Comparison of ENCODE assay signal across 8 cellular contexts in the genomic region with DNA sequence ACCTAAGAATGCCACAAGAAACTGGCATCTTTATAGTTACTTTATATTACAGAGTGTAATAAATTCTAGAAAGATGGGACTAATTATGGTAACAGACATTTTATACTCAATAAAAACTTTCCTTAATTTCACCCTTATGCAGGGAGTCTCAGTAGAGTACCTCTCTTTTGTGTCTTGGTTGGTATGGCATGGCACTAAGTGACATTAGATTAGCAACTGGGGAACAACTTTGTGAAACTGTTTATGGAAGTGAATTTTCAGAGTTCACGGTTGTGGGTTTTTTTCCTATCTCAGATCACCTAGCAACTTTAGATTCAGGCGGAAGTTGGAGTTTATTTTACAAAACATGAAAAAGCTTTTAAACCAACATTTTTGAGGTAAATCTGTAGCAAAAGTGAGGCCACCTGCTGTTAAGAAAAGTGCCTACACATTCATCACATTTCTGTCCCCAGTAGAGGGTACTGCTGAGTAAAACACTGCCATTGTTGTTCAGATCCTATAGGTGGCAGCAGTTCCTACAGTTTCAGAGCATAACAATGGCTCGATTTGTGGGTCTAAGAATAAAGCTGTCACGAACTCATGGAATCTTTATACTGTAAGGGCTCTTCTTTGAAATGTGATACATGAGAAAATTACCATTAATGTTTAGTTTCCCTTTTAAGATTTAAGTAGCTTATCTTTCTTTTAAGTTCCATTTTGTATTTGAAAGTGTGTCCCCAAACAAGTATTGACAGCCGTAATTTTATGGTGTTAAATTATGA.
A peak's percentile ranks its signal among the peaks of the same experiment; 100 is the strongest.
DNase-seq lines count a peak whose midpoint lies in the region; ATAC-seq, FAIRE-seq and TF ChIP-seq lines count a peak whose summit lies in the region.

No MANE protein-coding gene starts in this region.

- no peaks in the 10 kb centered on the region for H3K4me1 ChIP-seq in breast epithelium

- peak; percentile 90 for ATAC-seq in HG02938 (IDR thresholded peaks at IDR 0.05; ENCODE audit: unreplicated experiment)

- POLR2A ChIA-PET in AG04450 (lab: Yijun Ruan, JAX), result interaction anchor here (1.0 kb wide), 1 partner anchor 82 kb away, joined by 6 read pairs; no protein-coding TSS in a partner anchor

- H3K27me3 ChIP-seq in AG04450 (ENCODE audit: control insufficient read depth, insufficient read depth, low read length), result no peaks in the 10 kb centered on the region
- H3K27me3 ChIP-seq in breast epithelium, result no peaks in the 10 kb centered on the region

- H3K9me3 ChIP-seq in AG04450 (ENCODE audit: control insufficient read depth, insufficient read depth, low read length) (no peaks in the 10 kb centered on the region), SK-N-MC (ENCODE audit: low read depth, low read length) (no peaks in the 10 kb centered on the region), breast epithelium (no peaks in the 10 kb centered on the region)

- DNase-seq in AG04450 (ENCODE audit: low read depth, low spot score) (peak; percentile 71), GM12892 (ENCODE audit: insufficient read length) (peak; percentile 25), NCI-H1417 treated with DMSO at 0.1 percent for 48 hours (lab: John Stamatoyannopoulos, UW) (peak; percentile 84), SK-N-MC (ENCODE audit: low read depth, low spot score) (peak; percentile 80), breast epithelium (ENCODE audit: low spot score in 2 of 2) (no peak), inferior parietal cortex (ENCODE audit: extremely low spot score) (peak; percentile 91)
- DNase-seq in stimulated activated CD4-positive, alpha-beta T cell treated with anti-CD3 and anti-CD28 coated beads, Interleukin-2, amount 100 ng/mL, for 4 hours (ENCODE audit: low read depth), result peak; percentile 24

- TF ChIP-seq POLR2A in GM12892 (IDR thresholded peaks at IDR 0.05; ENCODE audit: low read depth, low read length) (no peak), breast epithelium (IDR thresholded peaks at IDR 0.05) (no peak)

- H3K4me3 ChIP-seq in AG04450 (ENCODE audit: low read depth, low read length), result no peak overlapping the region
- no peak overlapping the region for H3K4me3 ChIP-seq in SK-N-MC
- no peak overlapping the region for H3K4me3 ChIP-seq in breast epithelium

- H3K27ac ChIP-seq in AG04450 (ENCODE audit: low read depth, low read length) (no peak overlapping the region), SK-N-MC (no peak overlapping the region), breast epithelium (no peak overlapping the region)

- intact Hi-C loops in breast epithelium (cut with DNase I; ENCODE audit: low total_unique reads), result no loop called here

- no peaks in the 10 kb centered on the region for H3K36me3 ChIP-seq in SK-N-MC (ENCODE audit: insufficient read depth, low read length)
- no peaks in the 10 kb centered on the region for H3K36me3 ChIP-seq in breast epithelium

- TF ChIP-seq CTCF in AG04450 (IDR thresholded peaks at IDR 0.05; ENCODE audit: low read depth, low read length) (peak; percentile 100), breast epithelium (IDR thresholded peaks at IDR 0.05) (peak; percentile 97 to 99 (median 99))

- CTCF ChIA-PET in AG04450 (lab: Charles Lee), result interaction anchor here (0.5 to 5.2 kb wide), 145 partner anchors 9 to 1105 kb away, joined by 3 to 136 read pairs (median 5); partner anchors contain the start of gene CAMKMT

- FAIRE-seq in GM12892 (lab: Jason Lieb, UNC), result peak; percentile 95

- no peak overlapping the region for H3K9ac ChIP-seq in SK-N-MC (ENCODE audit: insufficient read length)

Comparison
In these comparisons a context has a peak if more than half of its experiments do, and no peak if none do; other contexts are left out.
1. DNase-seq: peak in AG04450 (single experiment), GM12892 (single experiment), NCI-H1417 treated with DMSO at 0.1 percent for 48 hours (single experiment), SK-N-MC (single experiment), inferior parietal cortex (single experiment) and stimulated activated CD4-positive, alpha-beta T cell treated with anti-CD3 and anti-CD28 coated beads, Interleukin-2, amount 100 ng/mL, for 4 hours (single experiment); none in breast epithelium (0 of 2).